8 cellular contexts compared by ENCODE assay signal in genomic region chr9:132944294-132945185, GRCh38.
DNase-seq lines count a peak whose midpoint lies in the region; ATAC-seq and TF ChIP-seq lines count a peak whose summit lies in the region.

TSC1 (minus strand) TSS chr9:132944616; CDS start chr9:132928872, 15,744 bp downstream.

- peak; percentile 69 for ATAC-seq in HG02973 (IDR thresholded peaks at IDR 0.05; ENCODE audit: unreplicated experiment)

- DNase-seq in GM13976 (ENCODE audit: low spot score) (peak; percentile 97), NCI-H2081 (lab: John Stamatoyannopoulos, UW) (peak; percentile 90 to 91), T1000 (lab: John Stamatoyannopoulos, UW) (peak; percentile 95), astrocyte of the hippocampus (ENCODE audit: low read depth, low spot score) (peak; percentile 97), hippocampal formation (lab: John Stamatoyannopoulos, UW) (peak; percentile 88 to 90), retina (peak; percentile 99), OCI-M2 (lab: John Stamatoyannopoulos, UW; ENCODE audit: unreplicated experiment) (no peak)

- no peak for TF ChIP-seq CTCF in GM13976 (IDR thresholded peaks at IDR 0.05; ENCODE audit: borderline replicate concordance, control extremely low read depth, extremely low read depth, insufficient read depth, missing control alignments)

- in situ Hi-C loops in GM13976 (cut with MboI; ENCODE audit: low sequenced_read_pairs, unreplicated experiment): no loop called here
